23 cellular contexts compared by ENCODE assay signal in genomic region chr1:115186871-115187270, GRCh38.
"Had no signal": no experiment of that assay in that cellular context is flagged by ENCODE, and none has a peak within 500 bp of the region (broad histone marks: within the 10 kb centered on the region; RNA-seq: fewer than 3 reads in every experiment).

No MANE protein-coding gene starts in this region.

- H3K4me3 ChIP-seq: colonic mucosa, dorsolateral prefrontal cortex, heart left ventricle, lower lobe of right lung, sigmoid colon, thyroid gland had no signal

- H3K27me3 ChIP-seq: colonic mucosa, heart left ventricle, sigmoid colon, thyroid gland had no signal

- DNase-seq: activated CD4-positive, alpha-beta T cell treated with anti-CD3 and anti-CD28 coated beads, Interleukin-2, amount 50 U/mL, for 48 hours; activated CD8-positive, alpha-beta memory T cell treated with anti-CD3 and anti-CD28 coated beads, Interleukin-2, amount 50 U/mL, for 48 hours; activated naive CD4-positive, alpha-beta T cell; activated naive CD8-positive, alpha-beta T cell treated with anti-CD3 and anti-CD28 coated beads for 36 hours; activated T-cell treated with anti-CD3 and anti-CD28 coated beads, Interleukin-2, amount 50 U/mL, for 4 hours; colonic mucosa; effector memory CD8-positive, alpha-beta T cell; heart left ventricle; left colon; lower lobe of right lung; naive B cell; occipital lobe; sigmoid colon; stimulated activated CD4-positive, alpha-beta T cell treated with anti-CD3 and anti-CD28 coated beads, Interleukin-4, amount 100 ng/mL, for 1 hour; stimulated activated naive CD4-positive, alpha-beta T cell treated with Interleukin-2 at 50 U/mL for 16 hours; T-helper 1 cell; T1000; thyroid gland had no signal

- ATAC-seq: activated T-cell treated with anti-CD3 and anti-CD28 coated beads, Interleukin-2, amount 50 U/mL, for 4 hours; effector memory CD8-positive, alpha-beta T cell; esophagus mucosa; heart left ventricle; left colon; lower lobe of right lung; WTC11 had no signal

- H3K27ac ChIP-seq: colonic mucosa, dorsolateral prefrontal cortex, lower lobe of right lung, sigmoid colon, thyroid gland had no signal

- H3K4me1 Mint-ChIP-seq: naive B cell had no signal

- H3K9me3 ChIP-seq: colonic mucosa, heart left ventricle, lower lobe of right lung, sigmoid colon, thyroid gland had no signal

- H3K36me3 ChIP-seq: colonic mucosa, heart left ventricle, lower lobe of right lung, sigmoid colon, thyroid gland had no signal

- H3K4me3 Mint-ChIP-seq: activated naive CD8-positive, alpha-beta T cell treated with anti-CD3 and anti-CD28 coated beads for 36 hours; activated T-cell treated with anti-CD3 and anti-CD28 coated beads, Interleukin-2, amount 50 U/mL, for 4 hours; effector memory CD8-positive, alpha-beta T cell; naive B cell; neural crest cell; WTC11 had no signal

- H3K4me1 ChIP-seq: colonic mucosa, lower lobe of right lung, thyroid gland had no signal

- H3K27ac Mint-ChIP-seq: activated naive CD8-positive, alpha-beta T cell treated with anti-CD3 and anti-CD28 coated beads for 36 hours; activated T-helper 2 cell treated with anti-CD3 and anti-CD28 coated beads, Interferon-gamma antibody, Interleukin-2, Interleukin-4, amounts not matched to agents 10 μg/mL and 5 μg/mL and 100 μg/mL, durations not matched to agents 14 hours and 24 hours and 36 hours; effector memory CD8-positive, alpha-beta T cell; WTC11 had no signal

- H3K9me3 Mint-ChIP-seq: activated naive CD8-positive, alpha-beta T cell treated with anti-CD3 and anti-CD28 coated beads for 36 hours; activated T-cell treated with anti-CD3 and anti-CD28 coated beads, Interleukin-2, amount 50 U/mL, for 4 hours; activated T-helper 2 cell treated with anti-CD3 and anti-CD28 coated beads, Interferon-gamma antibody, Interleukin-2, Interleukin-4, amounts not matched to agents 10 μg/mL and 5 μg/mL and 100 μg/mL, durations not matched to agents 14 hours and 24 hours and 36 hours; effector memory CD8-positive, alpha-beta T cell; naive B cell; neural crest cell had no signal

- H3K36me3 Mint-ChIP-seq: activated naive CD8-positive, alpha-beta T cell treated with anti-CD3 and anti-CD28 coated beads for 36 hours; naive B cell; WTC11 had no signal
